In the genomic region with DNA sequence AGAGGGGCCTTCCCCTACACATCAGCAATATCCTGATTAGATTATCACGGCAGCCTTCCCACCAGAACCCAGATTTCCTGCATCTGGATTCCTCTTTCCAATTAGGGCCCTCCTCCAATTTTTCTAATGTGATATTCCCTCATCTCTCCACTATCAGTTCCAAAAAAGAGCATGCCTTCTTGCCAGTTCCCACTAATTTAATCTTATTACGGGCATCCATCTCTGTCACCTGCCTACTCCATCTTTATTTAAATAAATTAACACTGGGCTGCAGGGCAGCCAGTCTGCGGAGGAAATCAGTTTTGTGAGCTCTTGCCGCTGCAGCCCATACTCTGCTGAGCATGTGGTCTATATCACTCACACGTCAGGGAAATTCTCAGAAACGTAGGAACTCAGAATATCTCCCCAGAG, we compare ENCODE assay signal across 27 cellular contexts. TPM values are rescaled to one million over a fixed set of nuclear protein-coding genes. Genes with fewer than 3 reads are reported as not detected.
"Had no signal": no experiment of that assay in that cellular context is flagged by ENCODE, and none has a peak within 500 bp of the region (broad histone marks: within the 10 kb centered on the region; RNA-seq: fewer than 3 reads in every experiment).

No MANE protein-coding gene starts in this region.

- H3K27me3 Mint-ChIP-seq: dendritic cell treated with granulocyte-macrophage colony-stimulating factor and Interleukin-4, amounts not matched to agents 40 ng/mL and 50 ng/mL, for 4 days had no signal

- H3K4me1 ChIP-seq: esophagus muscularis mucosa, psoas muscle had no signal

- H3K9me3 ChIP-seq: esophagus muscularis mucosa, mucosa of descending colon, ovary, psoas muscle, right lobe of liver, thoracic aorta had no signal

- H3K36me3 Mint-ChIP-seq: activated naive CD4-positive, alpha-beta T cell treated with anti-CD3 and anti-CD28 coated beads, Interleukin-2, amount 10 ng/mL, durations not matched to agents 7 days and 5 days; stimulated activated memory B cell treated with anti-CD40 and anti-IgM and Interleukin-4, amounts not matched to agents 10 μg/mL and 1 μg/mL and 100 μg/mL, for 72 hours had no signal

- H3K4me3 ChIP-seq: esophagus muscularis mucosa, mucosa of descending colon, ovary, psoas muscle, right lobe of liver, thoracic aorta had no signal

- H3K36me3 ChIP-seq: esophagus muscularis mucosa, ovary, thoracic aorta had no signal

- H3K27me3 ChIP-seq: ovary, right lobe of liver had no signal

- H3K27ac ChIP-seq: esophagus muscularis mucosa, ovary, psoas muscle, thoracic aorta had no signal

- H3K4me3 Mint-ChIP-seq: activated CD4-positive, alpha-beta T cell treated with anti-CD3 and anti-CD28 coated beads, Interleukin-2, amount 10 ng/mL, durations not matched to agents 7 days and 5 days; activated CD8-positive, alpha-beta T cell treated with anti-CD3 and anti-CD28 coated beads, Interleukin-2, amount 10 ng/mL, durations not matched to agents 7 days and 5 days; activated naive CD4-positive, alpha-beta T cell treated with anti-CD3 and anti-CD28 coated beads, Interleukin-2, amount 10 ng/mL, durations not matched to agents 7 days and 5 days; activated T-cell treated with anti-CD3 and anti-CD28 coated beads, Interleukin-2, amount 50 U/mL, for 24 hours; dendritic cell treated with granulocyte-macrophage colony-stimulating factor and Interleukin-4, amounts not matched to agents 40 ng/mL and 50 ng/mL, for 4 days; naive B cell; stimulated activated memory B cell treated with anti-CD40 and anti-IgM and Interleukin-4, amounts not matched to agents 10 μg/mL and 1 μg/mL and 100 μg/mL, for 72 hours; T-helper 1 cell treated with Interleukin-12 subunit alpha and Interleukin-12 subunit beta and Interleukin-4 antibody, amounts not matched to agents 30 μg/mL and 1 μg/mL, for 36 hours had no signal

- ATAC-seq: activated CD4-positive, CD25-positive, alpha-beta regulatory T cell treated with anti-CD3 and anti-CD28 coated beads, Interleukin-2, amount 50 U/mL, for 24 hours; activated CD8-positive, alpha-beta T cell treated with anti-CD3 and anti-CD28 coated beads, Interleukin-2, amount 10 ng/mL, durations not matched to agents 7 days and 5 days; left lobe of liver; mucosa of descending colon; psoas muscle; right lobe of liver; stimulated activated memory B cell treated with anti-CD40 and anti-IgM and Interleukin-4, amounts not matched to agents 10 μg/mL and 1 μg/mL and 100 μg/mL, for 72 hours had no signal

- H3K27ac Mint-ChIP-seq: activated CD4-positive, alpha-beta T cell treated with anti-CD3 and anti-CD28 coated beads, Interleukin-2, amount 10 ng/mL, durations not matched to agents 7 days and 5 days; activated CD8-positive, alpha-beta T cell treated with anti-CD3 and anti-CD28 coated beads, Interleukin-2, amount 10 ng/mL, durations not matched to agents 7 days and 5 days; activated naive CD4-positive, alpha-beta T cell treated with anti-CD3 and anti-CD28 coated beads, Interleukin-2, amount 10 ng/mL, durations not matched to agents 7 days and 5 days; activated T-cell treated with anti-CD3 and anti-CD28 coated beads, Interleukin-2, amount 50 U/mL, for 24 hours; dendritic cell treated with granulocyte-macrophage colony-stimulating factor and Interleukin-4, amounts not matched to agents 40 ng/mL and 50 ng/mL, for 4 days; stimulated activated memory B cell treated with anti-CD40 and anti-IgM and Interleukin-4, amounts not matched to agents 10 μg/mL and 1 μg/mL and 100 μg/mL, for 72 hours; T-helper 1 cell treated with Interleukin-12 subunit alpha and Interleukin-12 subunit beta and Interleukin-4 antibody, amounts not matched to agents 30 μg/mL and 1 μg/mL, for 36 hours had no signal

- H3K4me1 Mint-ChIP-seq: naive B cell; stimulated activated memory B cell treated with anti-CD40 and anti-IgM and Interleukin-4, amounts not matched to agents 10 μg/mL and 1 μg/mL and 100 μg/mL, for 72 hours had no signal

- FAIRE-seq: endothelial cell of umbilical vein, small intestine had no signal

- H3K9me3 Mint-ChIP-seq: activated CD4-positive, alpha-beta T cell treated with anti-CD3 and anti-CD28 coated beads, Interleukin-2, amount 10 ng/mL, durations not matched to agents 7 days and 5 days; activated naive CD4-positive, alpha-beta T cell treated with anti-CD3 and anti-CD28 coated beads, Interleukin-2, amount 10 ng/mL, durations not matched to agents 7 days and 5 days; activated T-cell treated with anti-CD3 and anti-CD28 coated beads, Interleukin-2, amount 50 U/mL, for 24 hours; dendritic cell treated with granulocyte-macrophage colony-stimulating factor and Interleukin-4, amounts not matched to agents 40 ng/mL and 50 ng/mL, for 4 days; stimulated activated memory B cell treated with anti-CD40 and anti-IgM and Interleukin-4, amounts not matched to agents 10 μg/mL and 1 μg/mL and 100 μg/mL, for 72 hours; T-helper 1 cell treated with Interleukin-12 subunit alpha and Interleukin-12 subunit beta and Interleukin-4 antibody, amounts not matched to agents 30 μg/mL and 1 μg/mL, for 36 hours had no signal

- DNase-seq: activated CD4-positive, alpha-beta T cell treated with anti-CD3 and anti-CD28 coated beads, Interleukin-2, amount 10 ng/mL, durations not matched to agents 7 days and 5 days; activated CD8-positive, alpha-beta T cell treated with anti-CD3 and anti-CD28 coated beads, Interleukin-2, amount 10 ng/mL, durations not matched to agents 7 days and 5 days; activated effector memory CD4-positive, alpha-beta T cell treated with Interleukin-2 at 50 U/mL for 16 hours; activated naive CD4-positive, alpha-beta T cell treated with anti-CD3 and anti-CD28 coated beads, Interleukin-2, amount 10 ng/mL, durations not matched to agents 7 days and 5 days; activated T-cell treated with anti-CD3 and anti-CD28 coated beads, Interleukin-2, amount 50 U/mL, for 24 hours; aorta; effector CD8-positive, alpha-beta T cell; foreskin fibroblast; hypothalamus; islet precursor cell; mucosa of descending colon; naive B cell; ovary; psoas muscle; right lobe of liver; small intestine; stimulated activated CD4-positive, alpha-beta T cell treated with anti-CD3 and anti-CD28 coated beads, Interleukin-4, amount 100 ng/mL, for 4 hours had no signal

RNA-seq across cellular contexts. Expression of gene FBP2, which starts 16.6 kb away (rescaled TPM):
- total RNA-seq: activated CD4-positive, alpha-beta T cell treated with anti-CD3 and anti-CD28 coated beads, Interleukin-2, amount 10 ng/mL, durations not matched to agents 7 days and 5 days; activated CD8-positive, alpha-beta T cell treated with anti-CD3 and anti-CD28 coated beads, Interleukin-2, amount 10 ng/mL, durations not matched to agents 7 days and 5 days; aorta; chondrocyte; endothelial cell of umbilical vein; esophagus muscularis mucosa; glomerular endothelial cell; left lobe of liver; mucosa of descending colon; ovary; right lobe of liver had no signal

RNA-seq across cellular contexts. Expression of gene FBP1, which starts 29.1 kb away (rescaled TPM):
- total RNA-seq: chondrocyte had no signal

RNA-seq across cellular contexts. Expression of gene PCAT7, which starts 55.3 kb away (rescaled TPM):
- total RNA-seq: activated CD4-positive, alpha-beta T cell treated with anti-CD3 and anti-CD28 coated beads, Interleukin-2, amount 10 ng/mL, durations not matched to agents 7 days and 5 days; activated CD8-positive, alpha-beta T cell treated with anti-CD3 and anti-CD28 coated beads, Interleukin-2, amount 10 ng/mL, durations not matched to agents 7 days and 5 days; endothelial cell of umbilical vein; esophagus muscularis mucosa; glomerular endothelial cell; ovary; thoracic aorta had no signal
